35 cellular contexts compared by ENCODE assay signal in genomic region chr4:32460972-32461371, GRCh38.
DNase-seq lines count a peak whose midpoint lies in the region; ATAC-seq, FAIRE-seq and TF ChIP-seq lines count a peak whose summit lies in the region.
"Had no signal": no experiment of that assay in that cellular context is flagged by ENCODE, and none has a peak within 500 bp of the region (broad histone marks: within the 10 kb centered on the region; RNA-seq: fewer than 3 reads in every experiment).

No MANE protein-coding gene starts in this region.

- H3F3A ChIP-seq in neural cell (ENCODE audit: insufficient read depth, low read length, poor library complexity, severe bottlenecking) = no peaks in the 10 kb centered on the region

- no peaks in the 10 kb centered on the region for H3K36me3 Mint-ChIP-seq in CD8-positive, alpha-beta memory T cell
- H3K36me3 Mint-ChIP-seq: CD14-positive monocyte; CD4-positive, alpha-beta memory T cell; CD4-positive, CD25-positive, alpha-beta regulatory T cell; CD8-positive, alpha-beta T cell had no signal

- BruUV-seq in HepG2 (replicated peaks; lab: Mats Ljungman, UMichigan) = no TSS peak

- FAIRE-seq in HepG2 (lab: Jason Lieb, UNC) = no peak
- FAIRE-seq: A549, D721Med had no signal

- H4K20me1 ChIP-seq in HepG2 (ENCODE audit: insufficient read depth, low read length) = no peaks in the 10 kb centered on the region
- no peaks in the 10 kb centered on the region for H4K20me1 ChIP-seq in neural cell (ENCODE audit: insufficient read depth)
- H4K20me1 ChIP-seq: BLaER1; BLaER1 treated with 17β-estradiol and CSF1 and Interleukin-3, amounts not matched to agents 10 nM and 100 nM had no signal

- ATAC-seq in HepG2 = no peak
- ATAC-seq in right lobe of liver = no peak
- ATAC-seq: A549; CD8-positive, alpha-beta T cell had no signal

- no peak for TF ChIP-seq POLR2A in HepG2 (IDR thresholded peaks at IDR 0.05; ENCODE audit: insufficient read depth in 1 of 2, low read depth in 2 of 2, low read length in 2 of 2)
- TF ChIP-seq POLR2A in right lobe of liver (IDR thresholded peaks at IDR 0.05) = no peak

- H3K4me2 ChIP-seq in HepG2 (ENCODE audit: low read depth, low read length) (no peak overlapping the region), neural cell (ENCODE audit: low read length) (no peak overlapping the region)
- H3K4me2 ChIP-seq: A549; BLaER1; BLaER1 treated with 17β-estradiol and CSF1 and Interleukin-3, amounts not matched to agents 10 nM and 100 nM had no signal

- H2AFZ ChIP-seq in HepG2 (ENCODE audit: low read length) = no peak overlapping the region
- H2AFZ ChIP-seq in neural cell (ENCODE audit: low read depth, low read length) = no peak overlapping the region

- TF ChIP-seq EP300 in HepG2 (IDR thresholded peaks at IDR 0.05; ENCODE audit: low read depth in 2 of 2, low read length in 2 of 2) (no peak), HepG2 (CRISPR knock-in tag; IDR thresholded peaks at IDR 0.05; ENCODE audit: borderline replicate concordance) (no peak), neural cell (conservative IDR thresholded peaks at IDR 0.05; ENCODE audit: poor library complexity, severe bottlenecking) (peak; percentile 66)

- H3K79me2 ChIP-seq in HepG2 (ENCODE audit: insufficient read depth, low read length) (no peaks in the 10 kb centered on the region), neural cell (replicated peaks; ENCODE audit: insufficient read depth, low read length) (no peaks in the 10 kb centered on the region)

- DNase-seq in HepG2 (ENCODE audit: low spot score) (no peak), right lobe of liver (no peak), HS-5 (ENCODE audit: low read depth) (peak; percentile 0), RKO (ENCODE audit: low spot score) (peak; percentile 15), NCI-H146 treated with DMSO at 0.1 percent for 48 hours (lab: John Stamatoyannopoulos, UW; ENCODE audit: unreplicated experiment) (no peak), NCI-H524 (lab: John Stamatoyannopoulos, UW) (no peak)
- DNase-seq in CD8-positive, alpha-beta memory T cell = no peak
- DNase-seq: 8988T; ACHN; AML-193; BE2C; C1 segment of cervical spinal cord; Caco-2; Calu3; CD4-positive, alpha-beta memory T cell; CD4-positive, alpha-beta T cell; CD4-positive, CD25-positive, alpha-beta regulatory T cell; CD8-positive, alpha-beta T cell; COR-L47; DMS 273 treated with DMSO at 0.1 percent for 48 hours; DMS153; DMS53; DMS79; DMS79 treated with DMSO at 0.1 percent for 48 hours; DND-41; EL had no signal

- H3K27me3 ChIP-seq in HepG2 (ENCODE audit: control insufficient read depth in 1 of 2, insufficient read depth in 2 of 2, low read length in 2 of 2) (no peaks in the 10 kb centered on the region), right lobe of liver (no peaks in the 10 kb centered on the region), neural cell (ENCODE audit: insufficient read depth, low read depth, low read length) (no peaks in the 10 kb centered on the region)
- H3K27me3 ChIP-seq in CD8-positive, alpha-beta memory T cell (ENCODE audit: insufficient read depth, low read length, poor library complexity, severe bottlenecking) = no peaks in the 10 kb centered on the region
- H3K27me3 ChIP-seq: BE2C; BLaER1; BLaER1 treated with 17β-estradiol and CSF1 and Interleukin-3, amounts not matched to agents 10 nM and 100 nM had no signal

- TF ChIP-seq CTCF in HepG2 (CRISPR knock-in tag; IDR thresholded peaks at IDR 0.05) (no peak), right lobe of liver (IDR thresholded peaks at IDR 0.05) (no peak), neural cell (IDR thresholded peaks at IDR 0.05; ENCODE audit: poor library complexity, severe bottlenecking) (no peak)

- H3K4me1 Mint-ChIP-seq in CD8-positive, alpha-beta memory T cell = no peaks in the 10 kb centered on the region
- H3K4me1 Mint-ChIP-seq: B cell; CD14-positive monocyte; CD4-positive, alpha-beta memory T cell; CD4-positive, CD25-positive, alpha-beta regulatory T cell had no signal

- H3K9me2 ChIP-seq in neural cell (ENCODE audit: insufficient read depth, low read length) = no peaks in the 10 kb centered on the region

- H3K36me3 ChIP-seq in HepG2 (replicated peaks in 1 of 2; ENCODE audit: control insufficient read depth in 1 of 2, insufficient read depth in 2 of 2, low read length in 2 of 2) (no peaks in the 10 kb centered on the region), right lobe of liver (no peaks in the 10 kb centered on the region), neural cell (ENCODE audit: insufficient read depth, low read length) (no peaks in the 10 kb centered on the region)
- H3K36me3 ChIP-seq in CD8-positive, alpha-beta memory T cell (ENCODE audit: insufficient read depth, low read length) = no peaks in the 10 kb centered on the region
- H3K36me3 ChIP-seq: BE2C; BLaER1; BLaER1 treated with 17β-estradiol and CSF1 and Interleukin-3, amounts not matched to agents 10 nM and 100 nM had no signal

- no peaks in the 10 kb centered on the region for H3K27me3 Mint-ChIP-seq in CD8-positive, alpha-beta memory T cell
- H3K27me3 Mint-ChIP-seq: B cell; CD4-positive, alpha-beta memory T cell; CD4-positive, alpha-beta T cell; CD4-positive, CD25-positive, alpha-beta regulatory T cell had no signal

- H3K4me1 ChIP-seq in HepG2 (ENCODE audit: insufficient read depth, low read length) (no peaks in the 10 kb centered on the region), right lobe of liver (peaks cover 0 to 5% (median 0%) of the 10 kb centered on the region in 4 donors)
- no peaks in the 10 kb centered on the region for H3K4me1 ChIP-seq in CD8-positive, alpha-beta memory T cell (ENCODE audit: insufficient read depth, low read length)
- H3K4me1 ChIP-seq: A549; BE2C; BLaER1; BLaER1 treated with 17β-estradiol and CSF1 and Interleukin-3, amounts not matched to agents 10 nM and 100 nM; Caco-2 had no signal

- POLR2A ChIA-PET in HepG2 (lab: Yijun Ruan, JAX) = no interaction called here
- POLR2A ChIA-PET in CD8-positive, alpha-beta memory T cell (lab: Charles Lee) = no interaction called here

- H3K9me3 ChIP-seq in HepG2 (ENCODE audit: low read length) (no peaks in the 10 kb centered on the region), right lobe of liver (no peaks in the 10 kb centered on the region), neural cell (ENCODE audit: low read length) (no peaks in the 10 kb centered on the region)
- H3K9me3 ChIP-seq in CD8-positive, alpha-beta memory T cell (ENCODE audit: low read length) = no peaks in the 10 kb centered on the region
- H3K9me3 ChIP-seq: A549; BE2C; BLaER1; BLaER1 treated with 17β-estradiol and CSF1 and Interleukin-3, amounts not matched to agents 10 nM and 100 nM; Caco-2 had no signal

- H3K4me3 ChIP-seq in HepG2 (replicated peaks in 1 of 3; ENCODE audit: insufficient read depth in 1 of 3, low read depth in 2 of 3, low read length in 3 of 3) (no peak overlapping the region), right lobe of liver (no peak overlapping the region), neural cell (ENCODE audit: low read length) (no peak overlapping the region)
- no peak overlapping the region for H3K4me3 ChIP-seq in CD8-positive, alpha-beta memory T cell (ENCODE audit: low read length)
- H3K4me3 ChIP-seq: A549; BLaER1; BLaER1 treated with 17β-estradiol and CSF1 and Interleukin-3, amounts not matched to agents 10 nM and 100 nM had no signal

- no peak overlapping the region for H3K4me3 Mint-ChIP-seq in CD8-positive, alpha-beta memory T cell
- H3K4me3 Mint-ChIP-seq: B cell; CD14-positive monocyte; CD4-positive, alpha-beta memory T cell; CD4-positive, alpha-beta T cell; CD4-positive, CD25-positive, alpha-beta regulatory T cell; CD8-positive, alpha-beta T cell had no signal

- intact Hi-C loops in HepG2 (cut with micrococcal nuclease; ENCODE audit: unreplicated experiment) = no loop called here
- intact Hi-C loops in right lobe of liver (cut with DNase I) = no loop called here

- H3K9ac ChIP-seq in HepG2 (ENCODE audit: insufficient read depth, low read depth, low read length) = no peak overlapping the region
- no peak overlapping the region for H3K9ac ChIP-seq in neural cell (ENCODE audit: low read length)
- H3K9ac ChIP-seq: BLaER1; BLaER1 treated with 17β-estradiol and CSF1 and Interleukin-3, amounts not matched to agents 10 nM and 100 nM had no signal

- TF ChIP-seq RAD21 in HepG2 (CRISPR knock-in tag; IDR thresholded peaks at IDR 0.05) (no peak), neural cell (conservative IDR thresholded peaks at IDR 0.05) (no peak)

- H3K27ac ChIP-seq in HepG2 (ENCODE audit: extremely low read length, insufficient read depth, low read length) (no peak overlapping the region), right lobe of liver (no peak overlapping the region), neural cell (ENCODE audit: low read length) (no peak overlapping the region)
- no peak overlapping the region for H3K27ac ChIP-seq in CD8-positive, alpha-beta memory T cell (ENCODE audit: low read depth, low read length)
- H3K27ac ChIP-seq: 22Rv1; A549; BLaER1; BLaER1 treated with 17β-estradiol and CSF1 and Interleukin-3, amounts not matched to agents 10 nM and 100 nM; C4-2B had no signal

- in situ Hi-C loops in HepG2 (cut with HindIII; ENCODE audit: extremely low pct_ligation_motif_present, low pct_unique_long_range_greater_than_20kb) = loop anchor here (5.0 kb wide), 1 partner anchor 316 kb away; no protein-coding TSS in a partner anchor

- H3K27ac Mint-ChIP-seq in CD8-positive, alpha-beta memory T cell = no peak overlapping the region
- H3K27ac Mint-ChIP-seq: B cell; CD14-positive monocyte; CD4-positive, alpha-beta memory T cell; CD4-positive, alpha-beta T cell; CD4-positive, CD25-positive, alpha-beta regulatory T cell; CD8-positive, alpha-beta T cell had no signal

- CTCF ChIA-PET in HepG2 (lab: Yijun Ruan, JAX; ENCODE audit: low intra/inter-chr PET ratio, low total read pairs) = interaction anchor here (1.2 kb wide), 1 partner anchor 314 kb away, joined by 3 read pairs; no protein-coding TSS in a partner anchor
- CTCF ChIA-PET in CD8-positive, alpha-beta memory T cell (lab: Charles Lee) = no interaction called here

- peaks cover 0 to 32% (median 6%) of the 10 kb centered on the region in 5 donors for H3K9me3 Mint-ChIP-seq in CD8-positive, alpha-beta memory T cell
- H3K9me3 Mint-ChIP-seq: CD14-positive monocyte had no signal

- 0% methylated on average over 1 of the region's 1 CpG for WGBS in HepG2 (ENCODE audit: low lambda C conversion rate)
- 89% methylated on average over 1 of the region's 1 CpG for WGBS in right lobe of liver (ENCODE audit: insufficient coverage, low coverage, low lambda C conversion rate, missing lambda C conversion rate)

TF ChIP-seq in HepG2, 621 proteins besides CTCF, POLR2A, EP300 and RAD21 (continues in another document):
- TF ChIP-seq ZNF652 (CRISPR knock-in tag; IDR thresholded peaks at IDR 0.05; ENCODE audit: borderline replicate concordance, low read depth) = no peak
- no peak for TF ChIP-seq MBNL3 (CRISPR knock-in tag; conservative IDR thresholded peaks at IDR 0.05)
- TF ChIP-seq CREB1 (IDR thresholded peaks at IDR 0.05) = peak; percentile 67
- TF ChIP-seq CREB1 (CRISPR knock-in tag; IDR thresholded peaks at IDR 0.05) = no peak

TF ChIP-seq in neural cell, 6 proteins besides CTCF, POLR2A, EP300 and RAD21:
- no peak for TF ChIP-seq MXI1 (conservative IDR thresholded peaks at IDR 0.05; ENCODE audit: poor library complexity, severe bottlenecking)
- TF ChIP-seq POLR2AphosphoS5 (IDR thresholded peaks at IDR 0.05) = peak; percentile 46

Comparison
In these comparisons a context has a peak if more than half of its experiments do, and no peak if none do; other contexts are left out.
1. DNase-seq: peak in HS-5 (single experiment) and RKO (single experiment); none in HepG2 (single experiment), right lobe of liver (0 of 3), CD8-positive, alpha-beta memory T cell (0 of 5), NCI-H146 treated with DMSO at 0.1 percent for 48 hours (single experiment) and NCI-H524 (0 of 2).